ENCODE assay signal across 22 cellular contexts in the genomic region with DNA sequence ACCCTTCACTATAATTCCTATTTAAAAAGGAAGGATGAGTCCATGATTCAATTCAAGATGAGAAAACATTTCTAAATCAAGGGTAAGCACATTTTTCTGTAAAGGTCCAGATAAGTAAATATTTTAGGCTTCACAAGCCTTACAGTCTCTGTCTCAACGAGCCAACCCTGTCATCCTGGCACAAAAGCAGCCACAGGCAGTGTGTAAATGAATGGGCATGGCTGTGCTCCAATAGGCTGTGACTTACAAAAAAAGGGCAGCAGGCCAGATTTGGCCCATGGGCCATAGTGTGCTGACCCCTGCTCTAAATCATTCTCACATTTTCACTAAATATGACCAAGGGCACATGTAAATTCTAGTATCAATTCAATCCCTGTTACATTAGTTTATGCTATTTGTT.
"Had no signal": no experiment of that assay in that cellular context is flagged by ENCODE, and none has a peak within 500 bp of the region (broad histone marks: within the 10 kb centered on the region; RNA-seq: fewer than 3 reads in every experiment).

No MANE protein-coding gene starts in this region.

- H3K27ac ChIP-seq: dorsolateral prefrontal cortex, hepatocyte, left ventricle myocardium inferior, neutrophil, psoas muscle, sigmoid colon, stomach, thoracic aorta had no signal

- ATAC-seq: esophagus mucosa; left cardiac atrium; mucosa of descending colon; naive thymus-derived CD8-positive, alpha-beta T cell; psoas muscle had no signal

- H3K27ac Mint-ChIP-seq: naive thymus-derived CD8-positive, alpha-beta T cell; type B pancreatic cell had no signal

- H3K4me1 Mint-ChIP-seq: naive thymus-derived CD8-positive, alpha-beta T cell had no signal

- H3K36me3 ChIP-seq: left ventricle myocardium inferior, neutrophil, sigmoid colon, stomach, thoracic aorta had no signal

- FAIRE-seq: kidney, small intestine, urothelium cell line had no signal

- H2AFZ ChIP-seq: hepatocyte had no signal

- H3K4me1 ChIP-seq: psoas muscle, stomach had no signal

- H3K36me3 Mint-ChIP-seq: naive thymus-derived CD8-positive, alpha-beta T cell; type B pancreatic cell had no signal

- H3K4me3 Mint-ChIP-seq: naive thymus-derived CD8-positive, alpha-beta T cell; type B pancreatic cell had no signal

- H3K27me3 Mint-ChIP-seq: type B pancreatic cell had no signal

- DNase-seq: cortex of kidney; dorsolateral prefrontal cortex; effector CD8-positive, alpha-beta T cell; foreskin fibroblast; kidney; left cardiac atrium; left ventricle myocardium inferior; mucosa of descending colon; naive thymus-derived CD8-positive, alpha-beta T cell; psoas muscle; retina; sigmoid colon; small intestine; stimulated activated CD4-positive, alpha-beta T cell treated with anti-CD3 and anti-CD28 coated beads, Interleukin-12 subunit alpha, Interleukin-12 subunit beta, amount 100 ng/mL, for 4 hours; stimulated activated naive CD4-positive, alpha-beta T cell; stomach had no signal

- H3K79me2 ChIP-seq: hepatocyte had no signal

- H3K9me3 ChIP-seq: left ventricle myocardium inferior, mucosa of descending colon, neutrophil, psoas muscle, sigmoid colon, stomach, thoracic aorta had no signal

- H3K27me3 ChIP-seq: dorsolateral prefrontal cortex, hepatocyte, neutrophil, sigmoid colon, stomach had no signal

- H3K4me2 ChIP-seq: hepatocyte had no signal

- H3K4me3 ChIP-seq: dorsolateral prefrontal cortex, hepatocyte, left ventricle myocardium inferior, mucosa of descending colon, psoas muscle, sigmoid colon, stomach, thoracic aorta had no signal
